ENCODE assay signal across 19 cellular contexts in genomic region chr3:11228041-11228440, GRCh38. TPM values are rescaled to one million over a fixed set of nuclear protein-coding genes. Genes with fewer than 3 reads are reported as not detected.
DNase-seq lines count a peak whose midpoint lies in the region; TF ChIP-seq lines count a peak whose summit lies in the region.
"Had no signal": no experiment of that assay in that cellular context is flagged by ENCODE, and none has a peak within 500 bp of the region (broad histone marks: within the 10 kb centered on the region; RNA-seq: fewer than 3 reads in every experiment).

No MANE protein-coding gene starts in this region.

- no peaks in the 10 kb centered on the region for H4K20me1 ChIP-seq in osteoblast (ENCODE audit: insufficient read depth, low read length)

- H3K4me3 ChIP-seq in adipocyte (ENCODE audit: low read length) = no peak overlapping the region
- H3K4me3 ChIP-seq in foreskin fibroblast (ENCODE audit: low read depth in 1 of 2, low read length in 2 of 2) = no peak overlapping the region
- H3K4me3 ChIP-seq in suprapubic skin = no peak overlapping the region
- H3K4me3 ChIP-seq in thyroid gland (replicated peaks in 1 of 3) = no peak overlapping the region
- H3K4me3 ChIP-seq in osteoblast (ENCODE audit: insufficient read depth, low read length) = no peak overlapping the region
- H3K4me3 ChIP-seq: A549, SJSA1 had no signal

- H3K4me1 ChIP-seq in adipocyte (ENCODE audit: control insufficient read depth, insufficient read depth, low read length) = peaks cover 16% of the 10 kb centered on the region
- peaks cover 46% of the 10 kb centered on the region for H3K4me1 ChIP-seq in suprapubic skin
- peaks cover 0 to 4% of the 10 kb centered on the region in 2 donors for H3K4me1 ChIP-seq in thyroid gland
- peaks cover 26% of the 10 kb centered on the region for H3K4me1 ChIP-seq in osteoblast (ENCODE audit: insufficient read depth, low read length)

- intact Hi-C loops in thyroid gland (cut with DNase I) = no loop called here

- TF ChIP-seq POLR2A in suprapubic skin (IDR thresholded peaks at IDR 0.05) (no peak), thyroid gland (IDR thresholded peaks at IDR 0.05) (no peak)

- no peak overlapping the region for H3K9ac ChIP-seq in adipocyte (ENCODE audit: low read length)

- peak overlapping the region; percentile 1 for H3K27ac ChIP-seq in suprapubic skin
- no peak overlapping the region for H3K27ac ChIP-seq in thyroid gland
- H3K27ac ChIP-seq in osteoblast (ENCODE audit: low read depth, low read length) = no peak overlapping the region
- H3K27ac ChIP-seq: A549, SJSA1 had no signal

- H2AFZ ChIP-seq in osteoblast (ENCODE audit: low read length) = no peak overlapping the region

- no peak for TF ChIP-seq CTCF in foreskin fibroblast (IDR thresholded peaks at IDR 0.05; ENCODE audit: low read depth, low read length)
- TF ChIP-seq CTCF in suprapubic skin (IDR thresholded peaks at IDR 0.05) = no peak
- TF ChIP-seq CTCF in thyroid gland (IDR thresholded peaks at IDR 0.05) = no peak
- TF ChIP-seq CTCF in osteoblast (IDR thresholded peaks at IDR 0.05; ENCODE audit: extremely low read depth, low read depth, low read length) = no peak

- no peaks in the 10 kb centered on the region for H3K36me3 ChIP-seq in adipocyte (ENCODE audit: control insufficient read depth, insufficient read depth, low read length, severe bottlenecking)
- no peaks in the 10 kb centered on the region for H3K36me3 ChIP-seq in suprapubic skin
- no peaks in the 10 kb centered on the region for H3K36me3 ChIP-seq in thyroid gland
- H3K36me3 ChIP-seq in osteoblast (ENCODE audit: insufficient read depth, low read length) = no peaks in the 10 kb centered on the region

- TF ChIP-seq EP300 in suprapubic skin (IDR thresholded peaks at IDR 0.05) = no peak

- peaks cover 54% of the 10 kb centered on the region for H3K79me2 ChIP-seq in osteoblast (ENCODE audit: insufficient read depth, low read length)

- no peak overlapping the region for H3K4me2 ChIP-seq in osteoblast (ENCODE audit: insufficient read depth, low read length)
- H3K4me2 ChIP-seq: A549 had no signal

- DNase-seq in GM03348 (ENCODE audit: low spot score) (peak; percentile 40), adipocyte (ENCODE audit: low read depth) (peak; percentile 15), foreskin fibroblast (peak; percentile 28 to 40), suprapubic skin (ENCODE audit: low spot score in 2 of 2) (no peak), thyroid gland (no peak), SIG-M5 treated with dmso at 0.1 percent for 504 hours (lab: John Stamatoyannopoulos, UW; ENCODE audit: unreplicated experiment) (no peak), osteoblast (ENCODE audit: insufficient read length, low spot score, missing footprints) (no peak), AG08396 (ENCODE audit: low spot score) (no peak)
- DNase-seq: C1 segment of cervical spinal cord; CD8-positive, alpha-beta T cell; NCI-H1105 treated with DMSO at 0.1 percent for 48 hours; NCI-H2029 treated with DMSO at 0.1 percent for 48 hours; NCI-H2171; NCI-H345; NCI-H524; NCI-H774; NK-92 treated with Interleukin-12 subunit alpha and Interleukin-12 subunit beta, amount 100 ng/mL, for 24 hours had no signal

- H3K9me3 ChIP-seq in adipocyte (ENCODE audit: control insufficient read depth, low read length) = no peaks in the 10 kb centered on the region
- no peaks in the 10 kb centered on the region for H3K9me3 ChIP-seq in suprapubic skin
- H3K9me3 ChIP-seq in thyroid gland = no peaks in the 10 kb centered on the region
- no peaks in the 10 kb centered on the region for H3K9me3 ChIP-seq in osteoblast (ENCODE audit: low read depth, low read length)
- H3K9me3 ChIP-seq: A549, SJSA1 had no signal

- WGBS in suprapubic skin = 47% methylated on average over 4 of the region's 4 CpGs
- 76 to 79% methylated on average over 4 of the region's 4 CpGs for WGBS in thyroid gland, 2 donors

- H3K27me3 ChIP-seq in adipocyte (replicated peaks; ENCODE audit: control insufficient read depth, insufficient read depth, low read length) (no peaks in the 10 kb centered on the region), suprapubic skin (no peaks in the 10 kb centered on the region), thyroid gland (no peaks in the 10 kb centered on the region), osteoblast (ENCODE audit: insufficient read depth, low read length) (no peaks in the 10 kb centered on the region)
- H3K27me3 ChIP-seq: SJSA1 had no signal

RNA-seq across cellular contexts. Expression of gene ATG7, which starts 44.2 kb away (rescaled TPM):
- total RNA-seq in suprapubic skin (100 to 1,000 TPM in 1 of 4 donors, 10 to 100 TPM in 3; 49.4 to 145 (median 82.1) TPM), thyroid gland (10 to 100 TPM; 45.8 to 85.3 (median 67.3) TPM), osteoblast (83.7 and 93.4 TPM in 2 replicates)

Comparison
In these comparisons a context has a peak if more than half of its experiments do, and no peak if none do; other contexts are left out.
1. DNase-seq: peak in GM03348 (single experiment), adipocyte (single experiment) and foreskin fibroblast (2 of 2); none in suprapubic skin (0 of 2), thyroid gland (0 of 2), SIG-M5 treated with dmso at 0.1 percent for 504 hours (single experiment), osteoblast (single experiment) and AG08396 (single experiment).